Comparison of ENCODE assay signal across 1 cellular context in the genomic region with DNA sequence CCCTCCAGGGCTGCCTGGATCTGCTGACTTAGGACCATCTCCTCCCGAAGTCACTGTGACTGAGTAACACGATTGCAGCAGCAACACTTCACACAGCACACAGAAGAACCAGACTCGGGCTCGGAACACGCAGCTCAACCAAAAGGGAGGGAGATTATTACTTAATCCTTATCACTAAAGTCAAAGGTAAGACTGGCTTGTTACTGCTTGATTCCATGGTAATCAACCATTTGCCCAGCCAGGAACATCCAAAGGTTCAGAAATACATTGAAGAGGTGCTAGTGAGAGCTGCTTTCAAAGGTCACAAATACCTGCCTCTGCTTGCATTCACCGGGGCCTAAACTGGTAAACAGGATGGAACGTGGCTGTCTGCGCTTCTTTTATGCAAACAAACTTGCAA.
TF ChIP-seq lines count a peak whose summit lies in the region.

No MANE protein-coding gene starts in this region.

TF ChIP-seq in H1, 55 proteins besides CTCF, POLR2A, EP300 and RAD21 (continued from another document):
- TF ChIP-seq BRCA1 (IDR thresholded peaks at IDR 0.05; ENCODE audit: low read depth, low read length) = no peak
- TF ChIP-seq ASH2L (IDR thresholded peaks at IDR 0.05; ENCODE audit: low read length) = no peak
TF ChIP-seq in H1: peak in this region for 0.
